ENCODE assay signal across 9 cellular contexts in the genomic region with DNA sequence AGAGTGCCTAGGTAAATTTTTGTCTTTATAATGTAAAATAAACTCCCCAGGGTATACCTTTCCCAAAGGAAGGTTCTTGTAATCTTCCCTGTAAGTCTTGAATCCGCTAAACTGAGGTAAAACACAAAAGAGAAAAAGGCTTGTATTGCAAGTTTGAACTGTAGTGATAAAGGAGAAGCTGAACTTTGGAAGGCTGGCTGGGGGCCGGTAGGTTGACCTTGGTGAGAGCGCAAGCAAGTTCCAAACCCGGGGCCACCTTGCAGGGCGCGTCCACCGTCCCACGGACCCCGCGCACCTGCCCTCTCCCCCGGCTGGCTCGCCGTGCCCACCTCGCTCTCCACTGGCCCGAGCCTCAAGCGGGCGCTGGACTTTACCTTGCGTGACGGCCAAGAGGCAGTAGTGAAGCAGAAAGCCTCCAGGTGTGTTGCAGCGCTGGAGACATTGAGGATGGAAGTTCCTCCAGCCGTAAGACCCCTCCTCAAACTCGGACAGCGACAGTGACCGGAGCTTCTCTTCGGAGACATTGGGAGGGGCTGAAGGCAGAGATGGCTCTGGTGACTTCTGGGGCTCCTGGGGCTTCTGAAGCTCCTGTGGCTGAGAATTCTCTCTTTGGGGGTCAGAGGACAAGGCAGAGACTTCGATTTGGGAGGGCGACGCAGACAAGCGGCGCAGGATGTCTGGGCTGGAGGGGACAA. TPM values are rescaled to one million over a fixed set of nuclear protein-coding genes. Genes with fewer than 3 reads are reported as not detected.
A peak's percentile ranks its signal among the peaks of the same experiment; 100 is the strongest.
DNase-seq lines count a peak whose midpoint lies in the region; ATAC-seq and TF ChIP-seq lines count a peak whose summit lies in the region.
"Had no signal": no experiment of that assay in that cellular context is flagged by ENCODE, and none has a peak within 500 bp of the region (broad histone marks: within the 10 kb centered on the region; RNA-seq: fewer than 3 reads in every experiment).

No MANE protein-coding gene starts in this region.

- CTCF ChIA-PET in CD4-positive, alpha-beta memory T cell (lab: Charles Lee; ENCODE audit: partially characterized antibody), result interaction anchor here (0.9 to 2.5 kb wide), 7 partner anchors 9 to 31 kb away, joined by 3 to 7 read pairs (median 4); no protein-coding TSS in a partner anchor

- H3K36me3 Mint-ChIP-seq in CD4-positive, alpha-beta memory T cell, result no peaks in the 10 kb centered on the region
- H3K36me3 Mint-ChIP-seq in natural killer cell, result no peaks in the 10 kb centered on the region

- peaks cover 13 to 26% (median 21%) of the 10 kb centered on the region in 4 donors for H3K4me1 Mint-ChIP-seq in CD4-positive, alpha-beta memory T cell
- peaks cover 43 to 48% of the 10 kb centered on the region in 2 donors for H3K4me1 Mint-ChIP-seq in natural killer cell

- H3K27ac Mint-ChIP-seq in CD4-positive, alpha-beta memory T cell, result peak overlapping the region in 5 of 7 donors; percentile 16 to 90 (median 75)
- peak overlapping the region; percentile 85 to 95 for H3K27ac Mint-ChIP-seq in natural killer cell

- POLR2A ChIA-PET in CD4-positive, alpha-beta memory T cell (lab: Charles Lee; ENCODE audit: partially characterized antibody), result interaction anchor here (0.7 to 1.0 kb wide), 2 partner anchors 141 to 813 kb away, joined by 3 read pairs; no protein-coding TSS in a partner anchor

- peak overlapping the region; percentile 86 to 91 (median 90) for H3K4me3 Mint-ChIP-seq in CD4-positive, alpha-beta memory T cell
- peak overlapping the region; percentile 97 for H3K4me3 Mint-ChIP-seq in natural killer cell

- H3K36me3 ChIP-seq in CD4-positive, alpha-beta memory T cell (ENCODE audit: insufficient read depth, low read length), result no peaks in the 10 kb centered on the region
- no peaks in the 10 kb centered on the region for H3K36me3 ChIP-seq in effector memory CD4-positive, alpha-beta T cell (ENCODE audit: control insufficient read depth, insufficient read depth, low read length)
- no peaks in the 10 kb centered on the region for H3K36me3 ChIP-seq in uterus

- no peak for TF ChIP-seq CTCF in natural killer cell (IDR thresholded peaks at IDR 0.05)
- TF ChIP-seq CTCF in uterus (IDR thresholded peaks at IDR 0.05), result no peak

- no peaks in the 10 kb centered on the region for H3K9me3 Mint-ChIP-seq in CD4-positive, alpha-beta memory T cell
- H3K9me3 Mint-ChIP-seq in natural killer cell, result no peaks in the 10 kb centered on the region

- no peaks in the 10 kb centered on the region for H3K9me3 ChIP-seq in CD4-positive, alpha-beta memory T cell (ENCODE audit: control insufficient read depth in 1 of 2, low read length in 2 of 2)
- no peaks in the 10 kb centered on the region for H3K9me3 ChIP-seq in effector memory CD4-positive, alpha-beta T cell (ENCODE audit: control insufficient read depth, low read length)
- no peaks in the 10 kb centered on the region for H3K9me3 ChIP-seq in uterus

- intact Hi-C loops in CD4-positive, alpha-beta memory T cell (cut with micrococcal nuclease), result loop anchor here (5.0 kb wide), 2 partner anchors 842 to 1758 kb away; partner anchors contain the start of gene FAM174A
- intact Hi-C loops in natural killer cell (cut with micrococcal nuclease) (loop anchor here (2.0 to 5.0 kb wide), 2 partner anchors 13 to 822 kb away; no protein-coding TSS in a partner anchor), uterus (cut with DNase I; ENCODE audit: low total_unique reads) (no loop called here)

- peak in 1 of 5 donors; percentile 3 for DNase-seq in CD4-positive, alpha-beta memory T cell
- DNase-seq in effector memory CD4-positive, alpha-beta T cell, result no peak
- no peak for DNase-seq in natural killer cell
- DNase-seq in uterus, result no peak
- no peak for DNase-seq in T1000 (lab: John Stamatoyannopoulos, UW)

- H3K4me3 ChIP-seq in CD4-positive, alpha-beta memory T cell (ENCODE audit: low read length in 2 of 2), result peak overlapping the region; percentile 54 to 69
- peak overlapping the region; percentile 63 for H3K4me3 ChIP-seq in effector memory CD4-positive, alpha-beta T cell (ENCODE audit: insufficient read depth, low read depth, low read length, poor library complexity, severe bottlenecking)
- H3K4me3 ChIP-seq in uterus, result peak overlapping the region in 1 of 2 donors; percentile 1

- peaks cover 0 to 2% of the 10 kb centered on the region in 2 donors for H3K27me3 Mint-ChIP-seq in CD4-positive, alpha-beta memory T cell
- no peaks in the 10 kb centered on the region for H3K27me3 Mint-ChIP-seq in natural killer cell (ENCODE audit: low read depth in 2 of 2)

- H3K4me1 ChIP-seq in CD4-positive, alpha-beta memory T cell (ENCODE audit: insufficient read depth, low read length), result peaks cover 18% of the 10 kb centered on the region
- H3K4me1 ChIP-seq in effector memory CD4-positive, alpha-beta T cell (ENCODE audit: control insufficient read depth, insufficient read depth, low read length, poor library complexity, severe bottlenecking), result peaks cover 6% of the 10 kb centered on the region
- H3K4me1 ChIP-seq in uterus, result peaks cover 0 to 4% of the 10 kb centered on the region in 2 donors

- TF ChIP-seq EP300 in Ishikawa (IDR thresholded peaks at IDR 0.05; ENCODE audit: borderline replicate concordance), result no peak

- no peak for TF ChIP-seq RAD21 in Ishikawa (IDR thresholded peaks at IDR 0.05; ENCODE audit: low read depth)

- H3K27ac ChIP-seq in CD4-positive, alpha-beta memory T cell (ENCODE audit: low read depth, low read length), result peak overlapping the region; percentile 42
- H3K27ac ChIP-seq in effector memory CD4-positive, alpha-beta T cell (ENCODE audit: insufficient read depth, low read length, poor library complexity, severe bottlenecking), result no peak overlapping the region
- H3K27ac ChIP-seq in uterus, result no peak overlapping the region

- H3K27me3 ChIP-seq in CD4-positive, alpha-beta memory T cell (ENCODE audit: insufficient read depth, low read length), result no peaks in the 10 kb centered on the region
- H3K27me3 ChIP-seq in effector memory CD4-positive, alpha-beta T cell (replicated peaks; ENCODE audit: control insufficient read depth, insufficient read depth, low read length, poor library complexity, severe bottlenecking), result no peaks in the 10 kb centered on the region
- H3K27me3 ChIP-seq in uterus, result no peaks in the 10 kb centered on the region

- TF ChIP-seq POLR2A in uterus (IDR thresholded peaks at IDR 0.05), result no peak

- ATAC-seq in GM21381 (IDR thresholded peaks at IDR 0.05; ENCODE audit: unreplicated experiment) (peak; percentile 8), natural killer cell (peak in 1 of 3 donors; percentile 2), HG03565 (IDR thresholded peaks at IDR 0.05; ENCODE audit: unreplicated experiment) (no peak)
- ATAC-seq: HCT116 had no signal

TF ChIP-seq in Ishikawa, 13 proteins besides CTCF, POLR2A, EP300 and RAD21:
- TF ChIP-seq CEBPB (IDR thresholded peaks at IDR 0.05) (no peak), ZBTB7A (IDR thresholded peaks at IDR 0.05; ENCODE audit: low read depth) (0 out of 2 replicates have a peak, but pooled peaks have one; percentile 26)

RNA-seq across cellular contexts. Expression of gene SLCO4C1, which starts 0.4 kb away (rescaled TPM):
- under 1 TPM; 0.23 to 0.30 TPM for total RNA-seq in CD4-positive, alpha-beta memory T cell
- polyA plus RNA-seq in CD4-positive, alpha-beta memory T cell, result under 1 TPM; 0.09 to 0.22 TPM
- 10 to 100 TPM; 30.9 to 44.7 (median 31.2) TPM for total RNA-seq in natural killer cell
- under 1 TPM in 2 of 4 donors, not detected in 2; 0.09 to 0.76 TPM for total RNA-seq in uterus

Comparison
In these comparisons a context has a peak if more than half of its experiments do, and no peak if none do; other contexts are left out.
1. RNA of gene SLCO4C1, which starts 0.4 kb away (total RNA-seq): 30.9 to 44.7 TPM in natural killer cell; 0.23 to 0.30 TPM in CD4-positive, alpha-beta memory T cell and 0.09 to 0.76 TPM in uterus; every median in the first group is over 10 times any median in the second.